In the genomic region with DNA sequence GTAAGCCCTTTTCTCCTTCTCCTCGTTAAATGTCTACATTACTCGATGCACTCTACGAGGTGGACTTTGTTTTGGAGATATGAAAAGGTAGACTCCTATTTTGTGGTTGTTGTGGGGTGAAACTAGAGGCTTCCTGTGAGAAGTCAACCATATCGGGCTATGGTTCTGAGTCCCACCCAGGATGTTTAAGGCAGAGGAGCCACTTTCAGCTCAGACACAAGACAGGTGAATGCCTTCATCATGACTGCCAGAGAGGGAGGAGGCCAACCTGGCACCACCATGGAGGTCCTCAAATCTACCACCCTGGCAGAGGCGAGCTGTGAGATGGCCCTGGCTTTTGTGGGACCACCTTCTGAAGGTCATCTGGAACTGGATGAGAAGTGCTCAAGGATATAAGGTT, we compare ENCODE assay signal across 13 cellular contexts.
DNase-seq lines count a peak whose midpoint lies in the region; ATAC-seq, FAIRE-seq and TF ChIP-seq lines count a peak whose summit lies in the region.
"Had no signal": no experiment of that assay in that cellular context is flagged by ENCODE, and none has a peak within 500 bp of the region (broad histone marks: within the 10 kb centered on the region; RNA-seq: fewer than 3 reads in every experiment).

No MANE protein-coding gene starts in this region.

- TF ChIP-seq CTCF in GM12878 (IDR thresholded peaks at IDR 0.05 in 2 of 3, conservative IDR thresholded peaks at IDR 0.05 in 1 of 3; ENCODE audit: control insufficient read depth in 2 of 3, extremely low read depth in 1 of 3, insufficient read depth in 1 of 3, low read depth in 3 of 3, low read length in 3 of 3): no peak
- TF ChIP-seq CTCF in BE2C (IDR thresholded peaks at IDR 0.05; ENCODE audit: low read depth, low read length): no peak

- CTCF ChIA-PET in CD8-positive, alpha-beta memory T cell (lab: Charles Lee): interaction anchor here (0.8 to 2.7 kb wide), 7 partner anchors 13 to 330 kb away, joined by 3 to 16 read pairs (median 4); no protein-coding TSS in a partner anchor
- CTCF ChIA-PET in GM12878 (lab: Yijun Ruan, JAX): no interaction called here

- no peak for TF ChIP-seq RAD21 in GM12878 (IDR thresholded peaks at IDR 0.05; ENCODE audit: insufficient read depth, low read depth, low read length)

- TF ChIP-seq POLR2A in GM12878 (IDR thresholded peaks at IDR 0.05; ENCODE audit: low read depth, low read length): no peak

- no peaks in the 10 kb centered on the region for H3K9me3 Mint-ChIP-seq in CD8-positive, alpha-beta memory T cell

- WGBS in GM12878 (ENCODE audit: insufficient coverage, insufficient replicate concordance, low lambda C conversion rate, missing lambda C conversion rate): 0% methylated on average over 5 of the region's 5 CpGs

- intact Hi-C loops in GM12878 (cut with micrococcal nuclease; ENCODE audit: unreplicated experiment): no loop called here

- H3K4me3 Mint-ChIP-seq in CD8-positive, alpha-beta memory T cell: peak overlapping the region; percentile 70 to 93 (median 80)
- peak overlapping the region; percentile 80 for H3K4me3 Mint-ChIP-seq in T-helper 17 cell
- H3K4me3 Mint-ChIP-seq: neural progenitor cell had no signal

- no peaks in the 10 kb centered on the region for H3K79me2 ChIP-seq in GM12878 (ENCODE audit: control insufficient read depth, insufficient read depth, low read length)

- peaks cover 14 to 36% (median 27%) of the 10 kb centered on the region in 3 donors for H3K36me3 Mint-ChIP-seq in CD8-positive, alpha-beta memory T cell
- peaks cover 3% of the 10 kb centered on the region for H3K36me3 Mint-ChIP-seq in T-helper 17 cell (ENCODE audit: low read depth)
- H3K36me3 Mint-ChIP-seq: neural progenitor cell had no signal

- ATAC-seq in GM21447 (IDR thresholded peaks at IDR 0.05; ENCODE audit: unreplicated experiment) (peak; percentile 63), T-helper 17 cell (peak; percentile 93), GM12878 (peak; percentile 55)

- peak overlapping the region; percentile 51; the same call in 1 of the 2 replicates for H3K4me2 ChIP-seq in GM12878 (ENCODE audit: control insufficient read depth, insufficient read depth)
- H3K4me2 ChIP-seq: neural progenitor cell had no signal

- DNase-seq in CD8-positive, alpha-beta memory T cell: peak in 4 of 5 donors; percentile 22 to 80 (median 72)
- DNase-seq in T-helper 17 cell (no peak), GM12878 (ENCODE audit: low read depth, low spot score) (no peak), D341Med (ENCODE audit: low spot score) (no peak), BE2C (no peak), NCI-H2227 treated with DMSO at 0.1 percent for 48 hours (lab: John Stamatoyannopoulos, UW) (no peak), NCI-H526 (lab: John Stamatoyannopoulos, UW) (no peak)
- DNase-seq: OCI-M1; stimulated activated CD4-positive, alpha-beta T cell treated with anti-CD3 and anti-CD28 coated beads, Interleukin-12 subunit alpha, Interleukin-12 subunit beta, amount 100 ng/mL, for 4 hours had no signal

- peaks cover 75% of the 10 kb centered on the region for H3K4me1 ChIP-seq in CD8-positive, alpha-beta memory T cell (ENCODE audit: insufficient read depth, low read length)
- H3K4me1 ChIP-seq in GM12878 (ENCODE audit: control insufficient read depth, insufficient read depth, low read length): peaks cover 33% of the 10 kb centered on the region
- no peaks in the 10 kb centered on the region for H3K4me1 ChIP-seq in BE2C

- H3K27me3 Mint-ChIP-seq in CD8-positive, alpha-beta memory T cell: peaks cover 0 to 6% of the 10 kb centered on the region in 2 donors
- H3K27me3 Mint-ChIP-seq in T-helper 17 cell: no peaks in the 10 kb centered on the region

- no peaks in the 10 kb centered on the region for H3K36me3 ChIP-seq in CD8-positive, alpha-beta memory T cell (ENCODE audit: insufficient read depth, low read length)
- H3K36me3 ChIP-seq in GM12878 (ENCODE audit: control insufficient read depth in 2 of 2, insufficient read depth in 2 of 2, low read length in 1 of 2) (no peaks in the 10 kb centered on the region), BE2C (no peaks in the 10 kb centered on the region)
- H3K36me3 ChIP-seq: neural progenitor cell had no signal

- FAIRE-seq in GM12878 (lab: Jason Lieb, UNC): no peak
- FAIRE-seq: H1 had no signal

- no peaks in the 10 kb centered on the region for H4K20me1 ChIP-seq in GM12878 (ENCODE audit: control insufficient read depth, insufficient read depth)

- no TSS peak for BruUV-seq in GM12878 (replicated peaks; lab: Mats Ljungman, UMichigan)

- peak overlapping the region; percentile 68 for H3K4me3 ChIP-seq in CD8-positive, alpha-beta memory T cell (ENCODE audit: low read length)
- H3K4me3 ChIP-seq in GM12878: no peak overlapping the region
- no peak overlapping the region for H3K4me3 ChIP-seq in BE2C (ENCODE audit: low read depth, low read length)
- H3K4me3 ChIP-seq: neural progenitor cell had no signal

- H3K4me1 Mint-ChIP-seq in CD8-positive, alpha-beta memory T cell: peaks cover 83 to 95% (median 90%) of the 10 kb centered on the region in 3 donors
- peaks cover 62% of the 10 kb centered on the region for H3K4me1 Mint-ChIP-seq in T-helper 17 cell

- SMC1A ChIA-PET in GM12878 (lab: Charles Lee; ENCODE audit: uncharacterized antibody, unreplicated experiment): interaction anchor here (0.6 to 1.4 kb wide), 4 partner anchors 51 to 189 kb away, joined by 3 to 4 read pairs (median 3); no protein-coding TSS in a partner anchor

- TF ChIP-seq EP300 in GM12878 (IDR thresholded peaks at IDR 0.05; ENCODE audit: borderline replicate concordance in 1 of 2, control insufficient read depth in 1 of 2, low read depth in 2 of 2, low read length in 2 of 2): no peak

- no peak overlapping the region for H3K9ac ChIP-seq in GM12878 (ENCODE audit: control insufficient read depth, insufficient read depth, low read length)
- H3K9ac ChIP-seq: neural progenitor cell had no signal

- no peaks in the 10 kb centered on the region for H3K27me3 ChIP-seq in CD8-positive, alpha-beta memory T cell (ENCODE audit: insufficient read depth, low read length, poor library complexity, severe bottlenecking)
- no peaks in the 10 kb centered on the region for H3K27me3 ChIP-seq in GM12878 (replicated peaks in 1 of 2; ENCODE audit: control insufficient read depth in 2 of 2, insufficient read depth in 2 of 2, low read length in 1 of 2)
- no peaks in the 10 kb centered on the region for H3K27me3 ChIP-seq in BE2C
- H3K27me3 ChIP-seq: neural progenitor cell had no signal

- no peaks in the 10 kb centered on the region for H3K9me3 ChIP-seq in CD8-positive, alpha-beta memory T cell (ENCODE audit: low read length)
- no peaks in the 10 kb centered on the region for H3K9me3 ChIP-seq in T-helper 17 cell (ENCODE audit: control insufficient read depth, low read length, poor library complexity, severe bottlenecking)
- H3K9me3 ChIP-seq in GM12878 (replicated peaks; ENCODE audit: control insufficient read depth, insufficient read depth, low read length): no peaks in the 10 kb centered on the region; the same call in 2 of the 3 replicates
- H3K9me3 ChIP-seq in BE2C: no peaks in the 10 kb centered on the region

- no peak overlapping the region for H2AFZ ChIP-seq in GM12878 (ENCODE audit: control insufficient read depth, low read depth, low read length)
- H2AFZ ChIP-seq: neural progenitor cell had no signal

- POLR2A ChIA-PET in CD8-positive, alpha-beta memory T cell (lab: Charles Lee): interaction anchor here (0.7 to 2.0 kb wide), 5 partner anchors 14 to 158 kb away, joined by 3 to 16 read pairs (median 6); no protein-coding TSS in a partner anchor
- POLR2A ChIA-PET in GM12878 (lab: Charles Lee): no interaction called here

- in situ Hi-C loops in GM12878 (cut with MboI): no loop called here

- H3K27ac Mint-ChIP-seq in CD8-positive, alpha-beta memory T cell: peak overlapping the region; percentile 59 to 95 (median 88)
- peak overlapping the region; percentile 90 for H3K27ac Mint-ChIP-seq in T-helper 17 cell
- H3K27ac Mint-ChIP-seq: neural progenitor cell had no signal

- H3K27ac ChIP-seq in CD8-positive, alpha-beta memory T cell (ENCODE audit: low read depth, low read length): peak overlapping the region; percentile 35
- no peak overlapping the region for H3K27ac ChIP-seq in GM12878 (ENCODE audit: control insufficient read depth, insufficient read depth)
- H3K27ac ChIP-seq: neural progenitor cell, VCaP had no signal

- RAD21 ChIA-PET in GM12878 (lab: Charles Lee; ENCODE audit: unreplicated experiment): no interaction called here

TF ChIP-seq in GM12878, 131 proteins besides CTCF, POLR2A, EP300 and RAD21 (continues in another document):
- TF ChIP-seq NFIC (IDR thresholded peaks at IDR 0.05; ENCODE audit: low read depth, low read length) (0 out of 2 replicates have a peak, but pooled peaks have one; percentile 33), ZSCAN29 (IDR thresholded peaks at IDR 0.05) (no peak), IKZF2 (IDR thresholded peaks at IDR 0.05) (peak; percentile 23 to 33; a peak in 2 of 4 replicates), FOS (IDR thresholded peaks at IDR 0.05; ENCODE audit: borderline replicate concordance, extremely low read depth, insufficient read length) (no peak), RUNX3 (IDR thresholded peaks at IDR 0.05; ENCODE audit: low read length) (peak; percentile 90), DPF2 (IDR thresholded peaks at IDR 0.05) (no peak)
- TF ChIP-seq, protein P1, sequence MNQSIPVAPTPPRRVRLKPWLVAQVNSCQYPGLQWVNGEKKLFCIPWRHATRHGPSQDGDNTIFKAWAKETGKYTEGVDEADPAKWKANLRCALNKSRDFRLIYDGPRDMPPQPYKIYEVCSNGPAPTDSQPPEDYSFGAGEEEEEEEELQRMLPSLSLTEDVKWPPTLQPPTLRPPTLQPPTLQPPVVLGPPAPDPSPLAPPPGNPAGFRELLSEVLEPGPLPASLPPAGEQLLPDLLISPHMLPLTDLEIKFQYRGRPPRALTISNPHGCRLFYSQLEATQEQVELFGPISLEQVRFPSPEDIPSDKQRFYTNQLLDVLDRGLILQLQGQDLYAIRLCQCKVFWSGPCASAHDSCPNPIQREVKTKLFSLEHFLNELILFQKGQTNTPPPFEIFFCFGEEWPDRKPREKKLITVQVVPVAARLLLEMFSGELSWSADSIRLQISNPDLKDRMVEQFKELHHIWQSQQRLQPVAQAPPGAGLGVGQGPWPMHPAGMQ (IDR thresholded peaks at IDR 0.05; ENCODE audit: borderline replicate concordance): no peak

Comparison
In these comparisons a context has a peak if more than half of its experiments do, and no peak if none do; other contexts are left out.
1. DNase-seq: peak in CD8-positive, alpha-beta memory T cell (4 of 5); none in T-helper 17 cell (0 of 3), GM12878 (single experiment), D341Med (single experiment), BE2C (single experiment), NCI-H2227 treated with DMSO at 0.1 percent for 48 hours (single experiment) and NCI-H526 (0 of 2).
2. Peak in every context shown above with its lines, with median percentiles within 50 percentile points of each other: ATAC-seq.